8 cellular contexts compared by ENCODE assay signal in the genomic region with DNA sequence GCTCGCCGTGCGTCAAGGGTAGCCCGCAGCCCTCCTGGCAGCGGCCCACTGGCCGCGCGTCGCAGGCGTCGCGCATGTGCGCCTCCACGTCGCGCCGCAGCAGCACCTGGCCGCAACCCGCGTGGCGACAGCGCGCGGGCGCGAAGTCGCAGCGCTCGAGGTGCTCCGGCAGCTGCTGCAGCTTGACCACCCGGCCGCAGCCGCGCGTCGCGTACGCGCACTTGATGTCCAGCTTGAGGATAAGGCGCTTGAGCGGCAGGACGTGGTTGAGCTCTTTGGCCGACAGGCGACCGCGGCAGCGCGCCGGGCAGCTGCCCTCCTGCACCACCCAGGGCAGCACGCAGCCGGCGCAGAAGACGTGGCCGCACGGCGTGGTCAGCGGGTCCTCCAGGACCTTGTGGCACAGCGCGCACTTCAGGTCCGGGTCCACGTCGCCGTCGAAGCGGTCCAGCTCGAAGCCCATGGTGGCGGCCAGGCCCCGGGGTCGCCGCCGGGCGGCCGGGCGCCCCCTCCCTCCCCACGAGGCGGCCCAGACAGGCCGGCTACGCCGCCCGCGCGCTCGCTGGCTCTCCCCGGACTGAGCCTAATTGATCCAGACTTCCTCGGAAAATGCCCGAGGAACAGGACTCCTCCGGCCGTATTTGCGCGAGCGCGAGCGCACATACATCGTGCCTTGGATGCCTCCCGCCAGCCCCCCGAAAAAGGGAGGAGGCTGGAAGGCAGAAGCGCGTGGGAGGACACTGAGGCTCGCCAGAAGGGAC. TPM values are rescaled to one million over a fixed set of nuclear protein-coding genes. Genes with fewer than 3 reads are reported as not detected.
DNase-seq lines count a peak whose midpoint lies in the region; ATAC-seq and TF ChIP-seq lines count a peak whose summit lies in the region.

A gene (minus strand): TSS at position 579 of the 761 bp plus-strand sequence.

- H3K27ac ChIP-seq in right cardiac atrium (ENCODE audit: low read length), result peak within 1 kb of the TSS; percentile 90
- H3K27ac ChIP-seq in rectal smooth muscle tissue (ENCODE audit: low read depth, low read length), result peak within 1 kb of the TSS; percentile 89
- no peak within 1 kb of the TSS for H3K27ac ChIP-seq in OCI-LY7 (ENCODE audit: low read depth, low read length, poor library complexity, severe bottlenecking)

- TF ChIP-seq CTCF in OCI-LY7 (conservative IDR thresholded peaks at IDR 0.05; ENCODE audit: low read length), result no peak

- H3K4me3 ChIP-seq in right cardiac atrium (ENCODE audit: low read length), result peak within 1 kb of the TSS; percentile 53
- peak within 1 kb of the TSS; percentile 93 for H3K4me3 ChIP-seq in rectal smooth muscle tissue (ENCODE audit: low read length)
- H3K4me3 ChIP-seq in OCI-LY7 (ENCODE audit: low read depth, low read length, poor library complexity, severe bottlenecking), result no peak within 1 kb of the TSS

- ATAC-seq in right cardiac atrium (peak; percentile 59 to 60), HG02610 (IDR thresholded peaks at IDR 0.05; ENCODE audit: unreplicated experiment) (no peak), HG02588 (IDR thresholded peaks at IDR 0.05; ENCODE audit: unreplicated experiment) (no peak)

- no TSS peak for BruUV-seq in OCI-LY7 (replicated peaks; lab: Mats Ljungman, UMichigan)

- H3K27me3 ChIP-seq in right cardiac atrium (ENCODE audit: control insufficient read depth, insufficient read depth) (no peaks in the 10 kb centered on the region), rectal smooth muscle tissue (ENCODE audit: control insufficient read depth, insufficient read depth, low read length) (no peaks in the 10 kb centered on the region)

- H3K9me2 ChIP-seq in OCI-LY7 (ENCODE audit: insufficient read depth, low read length), result no peaks in the 10 kb centered on the region

- no peaks in the 10 kb centered on the region for H3K79me2 ChIP-seq in OCI-LY7 (ENCODE audit: insufficient read depth, low read depth, low read length)

- CTCF ChIA-PET in OCI-LY7 (lab: Charles Lee; ENCODE audit: unreplicated experiment), result no interaction called here

- H3K36me3 ChIP-seq in rectal smooth muscle tissue (ENCODE audit: control insufficient read depth, insufficient read depth, low read length) (no peaks in the 10 kb centered on the region), OCI-LY7 (ENCODE audit: insufficient read depth, low read length) (no peaks in the 10 kb centered on the region)

- H2AFZ ChIP-seq in OCI-LY7 (ENCODE audit: low read length), result no peak within 1 kb of the TSS

- H3K9ac ChIP-seq in rectal smooth muscle tissue (ENCODE audit: low read length), result peak within 1 kb of the TSS; percentile 60

- POLR2A ChIA-PET in OCI-LY7 (lab: Charles Lee), result no interaction called here

- intact Hi-C loops in right cardiac atrium (cut with DNase I) (loop anchor here (5.0 to 10.0 kb wide), 6 partner anchors 100 to 220 kb away; no protein-coding TSS in a partner anchor), OCI-LY7 (cut with micrococcal nuclease; ENCODE audit: unreplicated experiment) (no loop called here)

- H3K9me3 ChIP-seq in right cardiac atrium (ENCODE audit: control insufficient read depth, low read length) (no peaks in the 10 kb centered on the region), OCI-LY7 (ENCODE audit: low read length) (no peaks in the 10 kb centered on the region)

- DNase-seq in HT-29 (ENCODE audit: low spot score) (peak; percentile 17), amniotic stem cell (lab: John Stamatoyannopoulos, UW) (peak; percentile 67), right cardiac atrium (peak; percentile 61 to 86 (median 85)), OCI-LY7 (ENCODE audit: low spot score) (no peak)
- no peak for DNase-seq in stimulated activated CD4-positive, alpha-beta T cell treated with anti-CD3 and anti-CD28 coated beads, Interleukin-4, amount 100 ng/mL, for 24 hours

- H4K20me1 ChIP-seq in OCI-LY7 (ENCODE audit: insufficient read depth, low read length), result no peaks in the 10 kb centered on the region

- no peak within 1 kb of the TSS for H3K4me2 ChIP-seq in OCI-LY7 (ENCODE audit: low read length)

- 2% methylated on average over 99 of the region's 99 CpGs for WGBS in right cardiac atrium

- H3K4me1 ChIP-seq in right cardiac atrium (ENCODE audit: control insufficient read depth, insufficient read depth, low read length) (peaks cover 2% of the 10 kb centered on the region), rectal smooth muscle tissue (ENCODE audit: control insufficient read depth, insufficient read depth, low read length) (peaks cover 22% of the 10 kb centered on the region), OCI-LY7 (ENCODE audit: insufficient read depth, low read length, poor library complexity, severe bottlenecking) (no peaks in the 10 kb centered on the region)

RNA-seq across cellular contexts. Expression of the gene that starts here (rescaled TPM):
- total RNA-seq in HT-29 (2014; rRNA removed; shearing (Covaris generic)), result 4.6 and 5.6 TPM in 2 replicates
- total RNA-seq in right cardiac atrium, result 10 to 100 TPM; 49.8 to 96.5 (median 71.0) TPM
- 53.6 TPM for polyA plus RNA-seq in right cardiac atrium
- not detected in 2 replicates for total RNA-seq in OCI-LY7 (2014; rRNA removed; shearing (Covaris generic))
- 0.48 and 0.95 TPM in 2 replicates for total RNA-seq in OCI-LY7 (2022)

Comparison
In these comparisons a context has a peak if more than half of its experiments do, and no peak if none do; other contexts are left out.
1. DNase-seq: peak in HT-29 (single experiment), amniotic stem cell (single experiment) and right cardiac atrium (3 of 3); none in stimulated activated CD4-positive, alpha-beta T cell treated with anti-CD3 and anti-CD28 coated beads, Interleukin-4, amount 100 ng/mL, for 24 hours (single experiment) and OCI-LY7 (single experiment).
2. ATAC-seq: peak in right cardiac atrium (2 of 2); none in HG02610 (single experiment) and HG02588 (single experiment).